Comparison of ENCODE assay signal across 21 cellular contexts in genomic region chr6:19788684-19789083, GRCh38. TPM values are rescaled to one million over a fixed set of nuclear protein-coding genes. Genes with fewer than 3 reads are reported as not detected.
"Had no signal": no experiment of that assay in that cellular context is flagged by ENCODE, and none has a peak within 500 bp of the region (broad histone marks: within the 10 kb centered on the region; RNA-seq: fewer than 3 reads in every experiment).

No MANE protein-coding gene starts in this region.

- H3K36me3 ChIP-seq: left ventricle myocardium inferior, lower lobe of right lung, spleen, upper lobe of right lung, vagina had no signal

- H3K27me3 Mint-ChIP-seq: memory B cell; stimulated activated memory B cell treated with anti-CD40 and anti-IgM and Interleukin-4, amounts not matched to agents 10 μg/mL and 1 μg/mL and 100 μg/mL, for 72 hours; stimulated activated naive CD8-positive, alpha-beta T cell treated with anti-CD3 and anti-CD28 coated beads, Interleukin-15, amount 100 ng/mL, for 72 hours had no signal

- H3K4me1 Mint-ChIP-seq: immature natural killer cell; memory B cell; stimulated activated memory B cell treated with anti-CD40 and anti-IgM and Interleukin-4, amounts not matched to agents 10 μg/mL and 1 μg/mL and 100 μg/mL, for 72 hours; stimulated activated naive CD8-positive, alpha-beta T cell treated with anti-CD3 and anti-CD28 coated beads, Interleukin-15, amount 100 ng/mL, for 72 hours had no signal

- ATAC-seq: foreskin keratinocyte; natural killer cell treated with Interleukin-12 subunit alpha and Interleukin-12 subunit beta and Interleukin-15 and Interleukin-18, amount 100 ng/mL, for 72 hours; sciatic nerve; stimulated activated memory B cell treated with anti-CD40 and anti-IgM and Interleukin-4, amounts not matched to agents 10 μg/mL and 1 μg/mL and 100 μg/mL, for 72 hours; stimulated activated naive CD8-positive, alpha-beta T cell treated with anti-CD3 and anti-CD28 coated beads, Interleukin-15, amount 100 ng/mL, for 72 hours; upper lobe of right lung had no signal

- H3K9me3 Mint-ChIP-seq: immature natural killer cell; memory B cell; natural killer cell treated with Interleukin-12 subunit alpha and Interleukin-12 subunit beta and Interleukin-15 and Interleukin-18, amount 100 ng/mL, for 72 hours; stimulated activated naive CD8-positive, alpha-beta T cell treated with anti-CD3 and anti-CD28 coated beads, Interleukin-15, amount 100 ng/mL, for 72 hours had no signal

- H3K27ac ChIP-seq: dorsolateral prefrontal cortex, foreskin keratinocyte, left ventricle myocardium inferior, lower lobe of right lung, upper lobe of right lung, vagina had no signal

- H3K4me3 Mint-ChIP-seq: immature natural killer cell; memory B cell; mesothelial cell of epicardium; natural killer cell treated with Interleukin-12 subunit alpha and Interleukin-12 subunit beta and Interleukin-15 and Interleukin-18, amount 100 ng/mL, for 72 hours; stimulated activated memory B cell treated with anti-CD40 and anti-IgM and Interleukin-4, amounts not matched to agents 10 μg/mL and 1 μg/mL and 100 μg/mL, for 72 hours; stimulated activated naive CD8-positive, alpha-beta T cell treated with anti-CD3 and anti-CD28 coated beads, Interleukin-15, amount 100 ng/mL, for 72 hours had no signal

- H3K27me3 ChIP-seq: foreskin keratinocyte, spleen, upper lobe of right lung, vagina had no signal

- H3K9me3 ChIP-seq: left ventricle myocardium inferior, lower lobe of right lung, spleen, upper lobe of right lung, vagina had no signal

- H3K4me1 ChIP-seq: foreskin keratinocyte, left ventricle myocardium inferior, spleen, vagina had no signal

- DNase-seq: cerebellar nuclear complex; cortex of kidney; dorsolateral prefrontal cortex; effector CD8-positive, alpha-beta T cell; foreskin keratinocyte; immature natural killer cell; left ventricle myocardium inferior; lower lobe of right lung; spleen; stimulated activated CD4-positive, alpha-beta T cell treated with anti-CD3 and anti-CD28 coated beads, Interleukin-15, amount 100 ng/mL, for 24 hours; stimulated activated CD4-positive, alpha-beta T cell treated with anti-CD3 and anti-CD28 coated beads, Interleukin-1b, Interleukin-23, amount 100 ng/mL, for 48 hours; stimulated activated CD4-positive, alpha-beta T cell treated with anti-CD3 and anti-CD28 coated beads, Interleukin-4, amount 100 ng/mL, for 24 hours; stimulated activated naive CD8-positive, alpha-beta T cell treated with anti-CD3 and anti-CD28 coated beads, Interleukin-15, amount 100 ng/mL, for 72 hours; upper lobe of right lung had no signal

- H3K4me3 ChIP-seq: left ventricle myocardium inferior, lower lobe of right lung, spleen, upper lobe of right lung, vagina had no signal

- H3K27ac Mint-ChIP-seq: immature natural killer cell; memory B cell; natural killer cell treated with Interleukin-12 subunit alpha and Interleukin-12 subunit beta and Interleukin-15 and Interleukin-18, amount 100 ng/mL, for 72 hours; stimulated activated memory B cell treated with anti-CD40 and anti-IgM and Interleukin-4, amounts not matched to agents 10 μg/mL and 1 μg/mL and 100 μg/mL, for 72 hours; stimulated activated naive CD8-positive, alpha-beta T cell treated with anti-CD3 and anti-CD28 coated beads, Interleukin-15, amount 100 ng/mL, for 72 hours had no signal

- H3K36me3 Mint-ChIP-seq: immature natural killer cell; memory B cell; mesothelial cell of epicardium; natural killer cell treated with Interleukin-12 subunit alpha and Interleukin-12 subunit beta and Interleukin-15 and Interleukin-18, amount 100 ng/mL, for 72 hours; stimulated activated memory B cell treated with anti-CD40 and anti-IgM and Interleukin-4, amounts not matched to agents 10 μg/mL and 1 μg/mL and 100 μg/mL, for 72 hours had no signal

- FAIRE-seq: keratinocyte had no signal

RNA-seq across cellular contexts. Expression of gene ID4, which starts 48.5 kb away (rescaled TPM):
- total RNA-seq: foreskin keratinocyte; natural killer cell treated with Interleukin-12 subunit alpha and Interleukin-12 subunit beta and Interleukin-15 and Interleukin-18, amount 100 ng/mL, for 72 hours had no signal
- polyA plus RNA-seq: foreskin keratinocyte, immature natural killer cell had no signal
